Comparison of ENCODE assay signal across 26 cellular contexts in the genomic region with DNA sequence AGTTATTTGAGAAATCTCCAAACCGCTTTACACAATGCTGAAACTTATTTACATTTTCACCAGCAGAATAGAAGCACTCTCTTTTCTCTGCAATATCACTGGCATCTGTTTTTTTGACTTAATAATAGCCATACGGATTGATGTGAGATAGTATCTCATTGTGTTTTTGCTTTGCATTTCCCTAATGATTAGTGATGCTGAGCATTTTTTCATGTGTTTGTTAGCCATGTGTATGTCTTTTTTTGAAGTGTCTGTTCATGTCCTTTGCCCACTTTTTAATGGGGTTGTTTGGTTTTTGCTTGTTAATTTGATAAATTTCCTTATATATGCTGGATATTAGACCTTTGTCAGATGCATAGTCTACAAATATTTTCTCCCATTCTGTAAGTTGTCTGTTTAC.
"Had no signal": no experiment of that assay in that cellular context is flagged by ENCODE, and none has a peak within 500 bp of the region (broad histone marks: within the 10 kb centered on the region; RNA-seq: fewer than 3 reads in every experiment).

No MANE protein-coding gene starts in this region.

- H3K27me3 ChIP-seq: suprapubic skin, testis, thyroid gland, tibial artery, tibial nerve, transverse colon, upper lobe of left lung, upper lobe of right lung, uterus, vagina had no signal

- DNase-seq: stimulated activated CD4-positive, alpha-beta T cell treated with anti-CD3 and anti-CD28 coated beads, Interleukin-2, amount 100 ng/mL, for 48 hours; stimulated activated CD4-positive, alpha-beta T cell treated with anti-CD3 and anti-CD28 coated beads, Interleukin-4, amount 100 ng/mL, for 1 hour; stimulated activated CD4-positive, alpha-beta T cell treated with anti-CD3 and anti-CD28 coated beads, Interleukin-4, amount 100 ng/mL, for 24 hours; stimulated activated CD4-positive, alpha-beta T cell treated with anti-CD3 and anti-CD28 coated beads, Interleukin-4, amount 100 ng/mL, for 4 hours; stimulated activated CD8-positive, alpha-beta memory T cell treated with anti-CD3 and anti-CD28 coated beads, Interleukin-4, amount 100 ng/mL, for 48 hours; stimulated activated naive B cell treated with anti-CD40 and anti-IgM and Interleukin-4, amounts not matched to agents 10 μg/mL and 1 μg/mL and 100 μg/mL, for 72 hours; stimulated activated naive CD4-positive, alpha-beta T cell; stimulated activated naive CD4-positive, alpha-beta T cell treated with Interleukin-2 at 50 U/mL for 16 hours; stimulated activated naive CD8-positive, alpha-beta T cell treated with anti-CD3 and anti-CD28 coated beads, Interleukin-15, amount 100 ng/mL, for 72 hours; stimulated activated naive CD8-positive, alpha-beta T cell treated with anti-CD3 and anti-CD28 coated beads, Interleukin-15, Interleukin-2, amounts not matched to agents 100 U/mL and 50 U/mL, for 24 hours; stomach; substantia nigra; testis; thyroid gland; tibial artery; transverse colon; trophoblast cell; upper lobe of left lung; upper lobe of right lung; uterus had no signal

- ATAC-seq: stimulated activated effector memory CD8-positive, alpha-beta T cell treated with anti-CD3 and anti-CD28 coated beads, Interleukin-12 subunit alpha, Interleukin-12 subunit beta, amount 100 ng/mL, for 72 hours; stimulated activated memory B cell treated with anti-CD40 and anti-IgM and Interleukin-4, amounts not matched to agents 10 μg/mL and 1 μg/mL and 100 μg/mL, for 72 hours; stimulated activated naive B cell treated with anti-CD40 and anti-IgM and Interleukin-4, amounts not matched to agents 10 μg/mL and 1 μg/mL and 100 μg/mL, for 72 hours; stimulated activated naive CD8-positive, alpha-beta T cell treated with anti-CD3 and anti-CD28 coated beads, Interleukin-15, amount 100 ng/mL, for 72 hours; stimulated activated naive CD8-positive, alpha-beta T cell treated with anti-CD3 and anti-CD28 coated beads, Interleukin-15, Interleukin-2, amounts not matched to agents 100 U/mL and 50 U/mL, for 24 hours; upper lobe of right lung had no signal

- H3K4me1 ChIP-seq: stomach, suprapubic skin, testis, thyroid gland, tibial artery, tibial nerve, transverse colon, upper lobe of left lung, upper lobe of right lung, uterus, vagina had no signal

- H3K27ac ChIP-seq: stomach, suprapubic skin, testis, thoracic aorta, thyroid gland, tibial artery, tibial nerve, transverse colon, upper lobe of left lung, upper lobe of right lung, uterus, vagina had no signal
